1 cellular context compared by ENCODE assay signal in the genomic region with DNA sequence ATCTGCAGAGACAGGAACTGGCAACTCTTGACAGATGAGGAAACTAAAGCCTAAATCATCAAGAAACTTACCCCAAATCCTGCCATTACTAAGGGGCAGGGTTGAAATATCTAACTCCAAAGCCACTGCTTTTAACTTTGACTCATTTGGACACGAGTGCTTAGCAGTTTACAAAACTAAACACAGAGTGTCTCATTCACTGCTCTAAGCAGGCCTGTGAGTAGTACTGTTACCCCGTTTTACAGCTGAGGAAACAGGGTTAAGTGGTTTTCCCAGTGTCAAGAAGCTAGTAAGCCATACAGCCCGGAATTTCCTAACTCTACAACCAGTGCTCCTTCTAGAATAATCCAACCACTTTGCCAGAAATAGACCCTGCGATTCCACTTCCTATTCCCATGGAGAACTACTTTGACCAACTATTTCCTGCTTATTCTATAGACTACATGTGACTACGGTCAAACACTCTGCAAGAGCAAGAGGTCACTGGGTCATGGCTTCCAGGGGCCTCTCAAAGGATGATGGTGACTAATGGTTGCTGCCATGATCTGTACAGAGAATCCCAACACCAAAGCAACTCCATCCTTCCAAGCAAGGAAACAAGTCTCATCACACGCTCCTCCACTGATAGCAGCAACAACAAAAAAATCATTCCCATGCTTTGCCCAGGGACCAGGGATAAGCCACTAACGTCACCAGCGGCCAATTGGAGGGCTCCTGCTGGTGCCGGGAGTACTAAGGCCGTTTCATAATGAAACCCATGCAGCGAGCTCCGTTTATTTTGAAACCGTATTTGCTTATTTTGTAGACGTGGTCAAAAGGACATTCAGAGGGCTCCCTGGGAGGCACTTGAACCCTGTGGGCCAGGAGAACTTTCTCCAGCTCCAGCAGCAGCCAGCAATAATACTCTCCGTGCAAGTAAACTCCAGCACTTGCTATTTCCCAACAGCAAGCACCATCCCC.
TF ChIP-seq lines count a peak whose summit lies in the region.

No MANE protein-coding gene starts in this region.

TF ChIP-seq in IMR-90, 13 proteins besides CTCF, POLR2A, EP300 and RAD21 (continued from another document):
- no peak for TF ChIP-seq CHD1 (IDR thresholded peaks at IDR 0.05; ENCODE audit: low read depth, low read length)
- no peak for TF ChIP-seq USF2 (IDR thresholded peaks at IDR 0.05; ENCODE audit: low read depth, low read length)
